16 cellular contexts compared by ENCODE assay signal in the genomic region with DNA sequence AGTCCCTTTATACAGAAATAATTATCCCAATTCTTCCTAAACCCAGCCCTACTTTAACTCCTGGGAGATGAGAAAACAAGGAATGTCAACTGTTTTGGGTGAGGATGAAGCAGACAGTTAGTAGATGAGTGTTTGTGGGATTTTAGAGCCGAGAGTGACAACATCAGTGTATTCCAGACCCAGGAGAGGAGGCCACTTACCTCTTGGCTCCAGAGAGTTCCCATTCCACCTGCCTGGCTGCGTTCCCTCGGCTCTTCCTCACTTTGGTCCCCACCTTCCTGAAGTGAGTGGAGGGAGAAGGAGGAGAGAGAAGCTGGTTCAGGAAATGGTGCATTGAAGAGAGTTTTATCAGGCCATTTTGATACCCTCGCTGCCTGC. TPM values are rescaled to one million over a fixed set of nuclear protein-coding genes. Genes with fewer than 3 reads are reported as not detected.
DNase-seq lines count a peak whose midpoint lies in the region; ATAC-seq and TF ChIP-seq lines count a peak whose summit lies in the region.
"Had no signal": no experiment of that assay in that cellular context is flagged by ENCODE, and none has a peak within 500 bp of the region (broad histone marks: within the 10 kb centered on the region; RNA-seq: fewer than 3 reads in every experiment).

No MANE protein-coding gene starts in this region.

- H3F3A ChIP-seq in GM23338 (replicated peaks; ENCODE audit: low read depth): no peaks in the 10 kb centered on the region

- no peak overlapping the region for H3K27ac Mint-ChIP-seq in GM23338
- H3K27ac Mint-ChIP-seq: CD4-positive, CD25-positive, alpha-beta regulatory T cell had no signal

- H2AFZ ChIP-seq in GM23338 (peak overlapping the region; percentile 89), hepatocyte (no peak overlapping the region)
- H2AFZ ChIP-seq: GM23248 had no signal

- H3K4me3 ChIP-seq in GM23338: no peak overlapping the region
- H3K4me3 ChIP-seq in WERI-Rb-1 (ENCODE audit: low read depth, low read length): peak overlapping the region; percentile 34
- H3K4me3 ChIP-seq in hepatocyte: no peak overlapping the region
- H3K4me3 ChIP-seq in testis: peak overlapping the region; percentile 12 to 58
- H3K4me3 ChIP-seq: A549; BLaER1 treated with 17β-estradiol and CSF1 and Interleukin-3, amounts not matched to agents 10 nM and 100 nM; GM23248; HAP-1 had no signal

- TF ChIP-seq CTCF in GM23338 (conservative IDR thresholded peaks at IDR 0.05; ENCODE audit: low read depth in 2 of 2) (no peak), WERI-Rb-1 (IDR thresholded peaks at IDR 0.05; ENCODE audit: low read depth, low read length) (no peak), hepatocyte (IDR thresholded peaks at IDR 0.05; ENCODE audit: poor library complexity) (no peak), testis (IDR thresholded peaks at IDR 0.05) (no peak)

- H3K4me1 ChIP-seq in GM23338 (ENCODE audit: insufficient read depth) (peaks cover 32% of the 10 kb centered on the region), hepatocyte (ENCODE audit: insufficient read depth) (peaks cover 14% of the 10 kb centered on the region), testis (peaks cover 6% of the 10 kb centered on the region)

- peaks cover 40% of the 10 kb centered on the region for H3K4me1 Mint-ChIP-seq in GM23338

- H3K4me2 ChIP-seq in GM23338: no peak overlapping the region
- peak overlapping the region; percentile 61 for H3K4me2 ChIP-seq in hepatocyte
- H3K4me2 ChIP-seq: A549 had no signal

- no peak for ATAC-seq in GM23338
- ATAC-seq in GM21786 (IDR thresholded peaks at IDR 0.05; ENCODE audit: unreplicated experiment): no peak

- no peak overlapping the region for H3K4me3 Mint-ChIP-seq in GM23338
- H3K4me3 Mint-ChIP-seq: CD4-positive, CD25-positive, alpha-beta regulatory T cell had no signal

- peaks cover 6% of the 10 kb centered on the region for H3K27me3 Mint-ChIP-seq in GM23338 (ENCODE audit: insufficient read depth, low read depth, poor library complexity)

- H4K20me1 ChIP-seq in GM23338 (replicated peaks; ENCODE audit: insufficient read depth): no peaks in the 10 kb centered on the region
- no peaks in the 10 kb centered on the region for H4K20me1 ChIP-seq in hepatocyte (ENCODE audit: insufficient read depth, poor library complexity, severe bottlenecking)
- H4K20me1 ChIP-seq: BLaER1 treated with 17β-estradiol and CSF1 and Interleukin-3, amounts not matched to agents 10 nM and 100 nM had no signal

- intact Hi-C loops in testis (cut with DNase I; ENCODE audit: low total_unique reads): no loop called here

- no peak for TF ChIP-seq POLR2A in testis (IDR thresholded peaks at IDR 0.05)

- H3K36me3 Mint-ChIP-seq in GM23338 (ENCODE audit: low read depth): peaks cover 5% of the 10 kb centered on the region; the same call in 2 of the 3 replicates
- H3K36me3 Mint-ChIP-seq: CD4-positive, CD25-positive, alpha-beta regulatory T cell had no signal

- no peaks in the 10 kb centered on the region for H3K79me2 ChIP-seq in GM23338 (replicated peaks; ENCODE audit: insufficient read depth)
- H3K79me2 ChIP-seq in hepatocyte: no peaks in the 10 kb centered on the region

- H3K9me3 ChIP-seq in WERI-Rb-1 (ENCODE audit: severe bottlenecking) (no peaks in the 10 kb centered on the region), hepatocyte (ENCODE audit: low read depth) (no peaks in the 10 kb centered on the region), testis (no peaks in the 10 kb centered on the region)
- H3K9me3 ChIP-seq: A549, HAP-1 had no signal

- no peaks in the 10 kb centered on the region for H3K27me3 ChIP-seq in GM23338 (ENCODE audit: insufficient read depth)
- H3K27me3 ChIP-seq in WERI-Rb-1 (ENCODE audit: insufficient read depth, low read depth, severe bottlenecking): no peaks in the 10 kb centered on the region
- no peaks in the 10 kb centered on the region for H3K27me3 ChIP-seq in hepatocyte
- no peaks in the 10 kb centered on the region for H3K27me3 ChIP-seq in testis
- H3K27me3 ChIP-seq: BLaER1 treated with 17β-estradiol and CSF1 and Interleukin-3, amounts not matched to agents 10 nM and 100 nM had no signal

- H3K9me2 ChIP-seq in GM23338 (ENCODE audit: insufficient read depth): peaks cover 21% of the 10 kb centered on the region
- H3K9me2 ChIP-seq in hepatocyte (replicated peaks; ENCODE audit: insufficient read depth): no peaks in the 10 kb centered on the region

- 86% methylated on average over 4 of the region's 4 CpGs for WGBS in hepatocyte (ENCODE audit: low lambda C conversion rate, missing lambda C conversion rate)
- WGBS in testis, 2 donors: 68 to 76% methylated on average over 4 of the region's 4 CpGs

- no peaks in the 10 kb centered on the region for H3K36me3 ChIP-seq in GM23338 (ENCODE audit: insufficient read depth)
- no peaks in the 10 kb centered on the region; the same call in 1 of the 2 replicates for H3K36me3 ChIP-seq in WERI-Rb-1
- no peaks in the 10 kb centered on the region for H3K36me3 ChIP-seq in hepatocyte (replicated peaks; ENCODE audit: insufficient read depth, low read depth)
- no peaks in the 10 kb centered on the region for H3K36me3 ChIP-seq in testis (ENCODE audit: low read depth, missing control alignments)
- H3K36me3 ChIP-seq: BLaER1 treated with 17β-estradiol and CSF1 and Interleukin-3, amounts not matched to agents 10 nM and 100 nM; HAP-1 had no signal

- H3K27ac ChIP-seq in GM23338 (ENCODE audit: low read depth) (no peak overlapping the region), WERI-Rb-1 (peak overlapping the region; percentile 87), hepatocyte (no peak overlapping the region), testis (peak overlapping the region in 1 of 2 donors; percentile 13)
- H3K27ac ChIP-seq: A549; BLaER1 treated with 17β-estradiol and CSF1 and Interleukin-3, amounts not matched to agents 10 nM and 100 nM; GM23248 had no signal

- peaks cover under 1% of the 10 kb centered on the region; the same call in 2 of the 3 replicates for H3K9me3 Mint-ChIP-seq in GM23338

- no peak for DNase-seq in GM23338 (ENCODE audit: low spot score)
- no peak for DNase-seq in WERI-Rb-1
- DNase-seq in hepatocyte (ENCODE audit: low spot score): no peak
- no peak for DNase-seq in testis
- no peak for DNase-seq in AG20443 (ENCODE audit: low spot score)
- no peak for DNase-seq in NCI-H2227 (lab: John Stamatoyannopoulos, UW; ENCODE audit: unreplicated experiment)
- DNase-seq: CD4-positive, CD25-positive, alpha-beta regulatory T cell; DMS 273 treated with DMSO at 0.1 percent for 48 hours; GM23248 had no signal

TF ChIP-seq in GM23338, 12 proteins besides CTCF, POLR2A, EP300 and RAD21 (continues in another document):
- no peak for TF ChIP-seq EZH2phosphoT487 (IDR thresholded peaks at IDR 0.05; ENCODE audit: unreplicated experiment)
- TF ChIP-seq, protein P1, sequence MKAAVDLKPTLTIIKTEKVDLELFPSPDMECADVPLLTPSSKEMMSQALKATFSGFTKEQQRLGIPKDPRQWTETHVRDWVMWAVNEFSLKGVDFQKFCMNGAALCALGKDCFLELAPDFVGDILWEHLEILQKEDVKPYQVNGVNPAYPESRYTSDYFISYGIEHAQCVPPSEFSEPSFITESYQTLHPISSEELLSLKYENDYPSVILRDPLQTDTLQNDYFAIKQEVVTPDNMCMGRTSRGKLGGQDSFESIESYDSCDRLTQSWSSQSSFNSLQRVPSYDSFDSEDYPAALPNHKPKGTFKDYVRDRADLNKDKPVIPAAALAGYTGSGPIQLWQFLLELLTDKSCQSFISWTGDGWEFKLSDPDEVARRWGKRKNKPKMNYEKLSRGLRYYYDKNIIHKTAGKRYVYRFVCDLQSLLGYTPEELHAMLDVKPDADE (IDR thresholded peaks at IDR 0.05): no peak
- no peak for TF ChIP-seq ZNF114 (CRISPR knock-in tag; IDR thresholded peaks at IDR 0.05)
- TF ChIP-seq CREB1 (CRISPR knock-in tag; IDR thresholded peaks at IDR 0.05; ENCODE audit: low read depth): no peak
- no peak for TF ChIP-seq ZNF331 (CRISPR knock-in tag; IDR thresholded peaks at IDR 0.05; ENCODE audit: low read depth)
- no peak for TF ChIP-seq JUNB (IDR thresholded peaks at IDR 0.05; ENCODE audit: unreplicated experiment)
- no peak for TF ChIP-seq NANOG (IDR thresholded peaks at IDR 0.05; ENCODE audit: borderline replicate concordance)

RNA-seq across cellular contexts. Expression of a gene that starts 0.6 kb away (rescaled TPM):
- 3.6 TPM in 1 of 2 replicates, not detected in the other for total RNA-seq in GM23338 (2014; rRNA removed; shearing (Covaris generic))
- polyA plus RNA-seq in GM23338 (2016; fragmentation: Nextera tagmentation; extraction: Ambion mirVana): 1.2 TPM in 2 replicates
- total RNA-seq in hepatocyte: 8.7 and 22.4 TPM in 2 replicates
- 12.7 and 12.8 TPM in 2 replicates for polyA plus RNA-seq in hepatocyte
- 100 to 1,000 TPM; 124 TPM for total RNA-seq in testis
- 52.1 TPM for polyA plus RNA-seq in testis (ENCODE audit: insufficient read depth, low read depth, low replicate concordance)
- total RNA-seq: Calu3, Daoy, GM23248 had no signal
- polyA plus RNA-seq: CD4-positive, CD25-positive, alpha-beta regulatory T cell; GM23248 had no signal

RNA-seq across cellular contexts. Expression of a gene that starts 22.3 kb away (rescaled TPM):
- total RNA-seq in GM23338 (2014; rRNA removed; shearing (Covaris generic)): not detected in 2 replicates
- polyA plus RNA-seq in GM23338 (2016; fragmentation: Nextera tagmentation; extraction: Ambion mirVana): not detected in 2 replicates
- not detected in 2 replicates for total RNA-seq in hepatocyte
- not detected in 2 replicates for polyA plus RNA-seq in hepatocyte
- total RNA-seq in testis: 10 to 100 TPM; 14.1 to 38.5 TPM
- polyA plus RNA-seq in testis (ENCODE audit: insufficient read depth, low read depth, low replicate concordance): 73.2 TPM
- total RNA-seq: Calu3; CD4-positive, CD25-positive, alpha-beta regulatory T cell; Daoy; GM23248 had no signal
- polyA plus RNA-seq: A549; AG04450; CD4-positive, CD25-positive, alpha-beta regulatory T cell; GM23248 had no signal

RNA-seq across cellular contexts. Expression of a gene that starts 28.0 kb away (rescaled TPM):
- not detected in 2 replicates for total RNA-seq in GM23338 (2014; rRNA removed; shearing (Covaris generic))
- polyA plus RNA-seq in GM23338 (2016; fragmentation: Nextera tagmentation; extraction: Ambion mirVana) (not detected in 2 replicates), hepatocyte (not detected in 2 replicates), testis (ENCODE audit: insufficient read depth, low read depth, low replicate concordance) (0.57 TPM)
- total RNA-seq in hepatocyte (not detected in 2 replicates), testis (1 to 10 TPM; 1.4 to 2.1 TPM)
- total RNA-seq: Calu3; CD4-positive, CD25-positive, alpha-beta regulatory T cell; GM23248 had no signal
- polyA plus RNA-seq: A549; AG04450; CD4-positive, CD25-positive, alpha-beta regulatory T cell; GM23248 had no signal

Comparison
In these comparisons a context has a peak if more than half of its experiments do, and no peak if none do; other contexts are left out.
1. H3K4me3 ChIP-seq: peak in WERI-Rb-1 (single experiment) and testis (2 of 2); none in GM23338 (single experiment) and hepatocyte (single experiment).
2. RNA of a gene that starts 22.3 kb away (total RNA-seq): 14.1 to 38.5 TPM in testis; not detected in GM23338 and not detected in hepatocyte; every median in the first group is over 10 times any median in the second.